9 cellular contexts compared by ENCODE assay signal in the genomic region with DNA sequence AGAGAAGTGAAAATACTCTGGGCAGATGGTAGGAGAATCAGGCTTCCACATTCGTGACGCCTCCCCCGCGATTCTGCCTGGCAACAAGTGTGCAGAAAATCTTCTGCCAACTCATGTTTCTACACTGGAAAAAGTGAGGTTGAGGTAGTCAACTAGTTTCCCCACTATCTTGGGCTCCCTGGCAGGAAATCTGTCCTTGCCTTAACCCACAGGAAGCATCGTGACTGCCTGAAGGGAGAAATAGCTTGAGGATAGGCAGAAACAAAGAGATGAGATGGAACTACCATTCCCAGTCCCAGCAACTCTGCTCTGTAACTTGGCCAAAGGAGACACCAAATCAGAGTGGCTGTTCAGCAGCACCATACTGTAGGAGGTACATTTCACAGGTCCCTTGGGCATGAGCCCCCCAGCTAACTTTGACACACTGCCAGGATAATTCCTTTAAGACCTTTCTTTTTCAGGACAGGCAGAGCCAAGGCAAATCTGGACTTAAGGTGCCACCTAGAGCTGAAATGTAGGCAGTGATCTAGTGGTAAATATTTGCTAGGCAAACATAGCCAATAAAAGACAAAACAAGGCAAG.
DNase-seq lines count a peak whose midpoint lies in the region; ATAC-seq, FAIRE-seq and TF ChIP-seq lines count a peak whose summit lies in the region.
"Had no signal": no experiment of that assay in that cellular context is flagged by ENCODE, and none has a peak within 500 bp of the region (broad histone marks: within the 10 kb centered on the region; RNA-seq: fewer than 3 reads in every experiment).

No MANE protein-coding gene starts in this region.

- TF ChIP-seq CTCF in D721Med (IDR thresholded peaks at IDR 0.05; ENCODE audit: insufficient read depth, missing control alignments) (peak; percentile 50), GM12878 (IDR thresholded peaks at IDR 0.05 in 2 of 3, conservative IDR thresholded peaks at IDR 0.05 in 1 of 3; ENCODE audit: control insufficient read depth in 2 of 3, extremely low read depth in 1 of 3, insufficient read depth in 1 of 3, low read depth in 3 of 3, low read length in 3 of 3) (peak; percentile 7 to 33 (median 9); a peak in 2 of 6 replicates)

- H3K9me3 Mint-ChIP-seq in activated naive CD4-positive, alpha-beta T cell treated with anti-CD3 and anti-CD28 coated beads, Interleukin-2, amount 50 U/mL, for 72 hours: no peaks in the 10 kb centered on the region

- POLR2A ChIA-PET in GM12878 (lab: Charles Lee): interaction anchor here (0.7 kb wide), 1 partner anchor 18 kb away, joined by 6 read pairs; no protein-coding TSS in a partner anchor

- TF ChIP-seq EP300 in GM12878 (IDR thresholded peaks at IDR 0.05; ENCODE audit: borderline replicate concordance in 1 of 2, control insufficient read depth in 1 of 2, low read depth in 2 of 2, low read length in 2 of 2): no peak

- no peak for DNase-seq in D721Med (ENCODE audit: insufficient read length, low spot score)
- DNase-seq in Kasumi-1 (lab: John Stamatoyannopoulos, UW): peak; percentile 7 to 12
- no peak for DNase-seq in GM12878 (ENCODE audit: low read depth, low spot score)
- peak; percentile 70 for DNase-seq in medulla oblongata (ENCODE audit: extremely low spot score)
- DNase-seq in ureter (ENCODE audit: low spot score): no peak
- DNase-seq in activated naive CD4-positive, alpha-beta T cell treated with anti-CD3 and anti-CD28 coated beads, Interleukin-2, amount 50 U/mL, for 72 hours (ENCODE audit: low spot score in 2 of 2): no peak
- no peak for DNase-seq in AG20443 (ENCODE audit: low spot score)
- no peak for DNase-seq in GM19240 (ENCODE audit: insufficient read length, low spot score)
- DNase-seq: NCI-H1436 had no signal

- peak; percentile 30 for TF ChIP-seq RAD21 in GM12878 (IDR thresholded peaks at IDR 0.05; ENCODE audit: insufficient read depth, low read depth, low read length)

- intact Hi-C loops in GM12878 (cut with micrococcal nuclease; ENCODE audit: unreplicated experiment): loop anchor here (10.0 kb wide), 1 partner anchor 522 kb away; no protein-coding TSS in a partner anchor

- no peaks in the 10 kb centered on the region for H4K20me1 ChIP-seq in GM12878 (ENCODE audit: control insufficient read depth, insufficient read depth)

- H3K27me3 ChIP-seq in GM12878 (replicated peaks in 1 of 2; ENCODE audit: control insufficient read depth in 2 of 2, insufficient read depth in 2 of 2, low read length in 1 of 2): no peaks in the 10 kb centered on the region; a peak in 1 of 4 replicates

- peaks cover 0 to 8% of the 10 kb centered on the region in 2 donors for H3K36me3 Mint-ChIP-seq in activated naive CD4-positive, alpha-beta T cell treated with anti-CD3 and anti-CD28 coated beads, Interleukin-2, amount 50 U/mL, for 72 hours

- no peak overlapping the region for H3K27ac ChIP-seq in GM12878 (ENCODE audit: control insufficient read depth, insufficient read depth)

- no peak overlapping the region for H3K4me3 ChIP-seq in GM12878

- no peak overlapping the region for H3K27ac Mint-ChIP-seq in activated naive CD4-positive, alpha-beta T cell treated with anti-CD3 and anti-CD28 coated beads, Interleukin-2, amount 50 U/mL, for 72 hours

- in situ Hi-C loops in GM12878 (cut with MboI): no loop called here

- TF ChIP-seq POLR2A in GM12878 (IDR thresholded peaks at IDR 0.05; ENCODE audit: low read depth, low read length): no peak

- BruUV-seq in GM12878 (replicated peaks; lab: Mats Ljungman, UMichigan): no TSS peak

- H3K4me2 ChIP-seq in GM12878 (ENCODE audit: control insufficient read depth, insufficient read depth): no peak overlapping the region

- ATAC-seq in GM12878: peak; percentile 55
- no peak for ATAC-seq in activated naive CD4-positive, alpha-beta T cell treated with anti-CD3 and anti-CD28 coated beads, Interleukin-2, amount 50 U/mL, for 72 hours

- WGBS in GM12878 (ENCODE audit: insufficient coverage, insufficient replicate concordance, low lambda C conversion rate, missing lambda C conversion rate): 0% methylated on average over 5 of the region's 5 CpGs

- no peak overlapping the region for H2AFZ ChIP-seq in GM12878 (ENCODE audit: control insufficient read depth, low read depth, low read length)

- CTCF ChIA-PET in GM12878 (lab: Yijun Ruan, JAX): interaction anchor here (0.5 to 13.6 kb wide), 10 partner anchors 20 to 521 kb away, joined by 3 to 1078 read pairs (median 4); no protein-coding TSS in a partner anchor

- no peak overlapping the region for H3K9ac ChIP-seq in GM12878 (ENCODE audit: control insufficient read depth, insufficient read depth, low read length)

- no peak for FAIRE-seq in D721Med (lab: Jason Lieb, UNC)
- no peak for FAIRE-seq in GM12878 (lab: Jason Lieb, UNC)

- no peaks in the 10 kb centered on the region for H3K79me2 ChIP-seq in GM12878 (ENCODE audit: control insufficient read depth, insufficient read depth, low read length)

- H3K9me3 ChIP-seq in GM12878 (replicated peaks; ENCODE audit: control insufficient read depth, insufficient read depth, low read length): no peaks in the 10 kb centered on the region

- no peaks in the 10 kb centered on the region for H3K4me1 ChIP-seq in GM12878 (ENCODE audit: control insufficient read depth, insufficient read depth, low read length)

- RAD21 ChIA-PET in GM12878 (lab: Charles Lee; ENCODE audit: unreplicated experiment): interaction anchor here (0.9 to 11.8 kb wide), 6 partner anchors 19 to 364 kb away, joined by 3 to 609 read pairs (median 4); no protein-coding TSS in a partner anchor

- SMC1A ChIA-PET in GM12878 (lab: Charles Lee; ENCODE audit: uncharacterized antibody, unreplicated experiment): interaction anchor here (0.6 to 13.5 kb wide), 8 partner anchors 24 to 383 kb away, joined by 3 to 853 read pairs (median 4); no protein-coding TSS in a partner anchor

- no peaks in the 10 kb centered on the region for H3K36me3 ChIP-seq in GM12878 (ENCODE audit: control insufficient read depth in 2 of 2, insufficient read depth in 2 of 2, low read length in 1 of 2)

TF ChIP-seq in GM12878, 131 proteins besides CTCF, POLR2A, EP300 and RAD21:
- TF ChIP-seq BHLHE40 (IDR thresholded peaks at IDR 0.05; ENCODE audit: borderline replicate concordance in 1 of 2, low read depth in 2 of 2, low read length in 1 of 2) (no peak), ZNF217 (IDR thresholded peaks at IDR 0.05) (no peak), LARP7 (IDR thresholded peaks at IDR 0.05) (no peak), SUZ12 (IDR thresholded peaks at IDR 0.05; ENCODE audit: unreplicated experiment) (no peak), TCF12 (IDR thresholded peaks at IDR 0.05; ENCODE audit: low read depth, low read length) (no peak), ZSCAN29 (IDR thresholded peaks at IDR 0.05) (no peak), RFX5 (IDR thresholded peaks at IDR 0.05; ENCODE audit: low read depth, low read length) (peak; percentile 81), SPI1 (IDR thresholded peaks at IDR 0.05; ENCODE audit: borderline replicate concordance, insufficient read depth, low read depth, low read length) (peak; percentile 42; the same call in 1 of the 2 replicates), BACH1 (IDR thresholded peaks at IDR 0.05; ENCODE audit: borderline replicate concordance) (no peak)
- TF ChIP-seq, protein P1, sequence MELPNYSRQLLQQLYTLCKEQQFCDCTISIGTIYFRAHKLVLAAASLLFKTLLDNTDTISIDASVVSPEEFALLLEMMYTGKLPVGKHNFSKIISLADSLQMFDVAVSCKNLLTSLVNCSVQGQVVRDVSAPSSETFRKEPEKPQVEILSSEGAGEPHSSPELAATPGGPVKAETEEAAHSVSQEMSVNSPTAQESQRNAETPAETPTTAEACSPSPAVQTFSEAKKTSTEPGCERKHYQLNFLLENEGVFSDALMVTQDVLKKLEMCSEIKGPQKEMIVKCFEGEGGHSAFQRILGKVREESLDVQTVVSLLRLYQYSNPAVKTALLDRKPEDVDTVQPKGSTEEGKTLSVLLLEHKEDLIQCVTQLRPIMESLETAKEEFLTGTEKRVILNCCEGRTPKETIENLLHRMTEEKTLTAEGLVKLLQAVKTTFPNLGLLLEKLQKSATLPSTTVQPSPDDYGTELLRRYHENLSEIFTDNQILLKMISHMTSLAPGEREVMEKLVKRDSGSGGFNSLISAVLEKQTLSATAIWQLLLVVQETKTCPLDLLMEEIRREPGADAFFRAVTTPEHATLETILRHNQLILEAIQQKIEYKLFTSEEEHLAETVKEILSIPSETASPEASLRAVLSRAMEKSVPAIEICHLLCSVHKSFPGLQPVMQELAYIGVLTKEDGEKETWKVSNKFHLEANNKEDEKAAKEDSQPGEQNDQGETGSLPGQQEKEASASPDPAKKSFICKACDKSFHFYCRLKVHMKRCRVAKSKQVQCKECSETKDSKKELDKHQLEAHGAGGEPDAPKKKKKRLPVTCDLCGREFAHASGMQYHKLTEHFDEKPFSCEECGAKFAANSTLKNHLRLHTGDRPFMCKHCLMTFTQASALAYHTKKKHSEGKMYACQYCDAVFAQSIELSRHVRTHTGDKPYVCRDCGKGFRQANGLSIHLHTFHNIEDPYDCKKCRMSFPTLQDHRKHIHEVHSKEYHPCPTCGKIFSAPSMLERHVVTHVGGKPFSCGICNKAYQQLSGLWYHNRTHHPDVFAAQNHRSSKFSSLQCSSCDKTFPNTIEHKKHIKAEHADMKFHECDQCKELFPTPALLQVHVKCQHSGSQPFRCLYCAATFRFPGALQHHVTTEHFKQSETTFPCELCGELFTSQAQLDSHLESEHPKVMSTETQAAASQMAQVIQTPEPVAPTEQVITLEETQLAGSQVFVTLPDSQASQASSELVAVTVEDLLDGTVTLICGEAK (IDR thresholded peaks at IDR 0.05; ENCODE audit: borderline replicate concordance): no peak

Comparison
In these comparisons a context has a peak if more than half of its experiments do, and no peak if none do; other contexts are left out.
1. DNase-seq: peak in Kasumi-1 (2 of 2) and medulla oblongata (single experiment); none in D721Med (single experiment), GM12878 (single experiment), ureter (single experiment), activated naive CD4-positive, alpha-beta T cell treated with anti-CD3 and anti-CD28 coated beads, Interleukin-2, amount 50 U/mL, for 72 hours (0 of 2), AG20443 (single experiment) and GM19240 (single experiment).